Comparison of ENCODE assay signal across 9 cellular contexts in genomic region chr13:114128624-114129522, GRCh38. TPM values are rescaled to one million over a fixed set of nuclear protein-coding genes. Genes with fewer than 3 reads are reported as not detected.
DNase-seq lines count a peak whose midpoint lies in the region; ATAC-seq and TF ChIP-seq lines count a peak whose summit lies in the region.
"Had no signal": no experiment of that assay in that cellular context is flagged by ENCODE, and none has a peak within 500 bp of the region (broad histone marks: within the 10 kb centered on the region; RNA-seq: fewer than 3 reads in every experiment).

No MANE protein-coding gene starts in this region.

- peak overlapping the region in 8 of 10 donors; percentile 2 to 93 (median 32) for H3K4me3 ChIP-seq in heart right ventricle
- peak overlapping the region in 4 of 7 experiments; percentile 2 to 20 (median 16) for H3K4me3 ChIP-seq in skin epidermis
- no peak overlapping the region for H3K4me3 ChIP-seq in HAP-1
- H3K4me3 ChIP-seq: pancreas had no signal

- TF ChIP-seq CTCF in heart right ventricle (IDR thresholded peaks at IDR 0.05): no peak

- in situ Hi-C loops in HAP-1 (cut with MboI; ENCODE audit: low sequenced_read_pairs): no loop called here

- intact Hi-C loops in heart right ventricle (cut with DNase I): loop anchor here in 4 of 10 donors (5.0 to 10.0 kb wide), 2 partner anchors 62 to 64 kb away; no protein-coding TSS in a partner anchor

- ATAC-seq in GM18520 (IDR thresholded peaks at IDR 0.05; ENCODE audit: unreplicated experiment): peak; percentile 57
- peak; percentile 49 for ATAC-seq in HG03025 (IDR thresholded peaks at IDR 0.05; ENCODE audit: low FRiP score, unreplicated experiment)
- peak; percentile 27 to 82 (median 60) for ATAC-seq in heart right ventricle

- peaks cover 25 to 68% (median 48%) of the 10 kb centered on the region in 9 donors for H3K4me1 ChIP-seq in heart right ventricle
- H3K4me1 ChIP-seq in HAP-1: peaks cover 3% of the 10 kb centered on the region; the same call in 1 of the 2 replicates

- DNase-seq in SIG-M5 (lab: John Stamatoyannopoulos, UW): peak; percentile 93
- peak; percentile 67 to 80 (median 71) for DNase-seq in activated naive CD4-positive, alpha-beta T cell (lab: John Stamatoyannopoulos, UW)
- DNase-seq in heart right ventricle: peak; percentile 75 to 84
- no peak for DNase-seq in iPS-NIHi7 (ENCODE audit: extremely low spot score)
- DNase-seq in HAP-1 (ENCODE audit: low spot score in 2 of 2): no peak

- no peaks in the 10 kb centered on the region for H3K9me3 ChIP-seq in heart right ventricle
- no peaks in the 10 kb centered on the region for H3K9me3 ChIP-seq in HAP-1
- H3K9me3 ChIP-seq: pancreas had no signal

- H3K36me3 ChIP-seq in heart right ventricle: no peaks in the 10 kb centered on the region
- no peaks in the 10 kb centered on the region for H3K36me3 ChIP-seq in HAP-1 (replicated peaks)
- H3K36me3 ChIP-seq: pancreas had no signal

- peak overlapping the region in 9 of 10 donors; percentile 55 to 92 (median 77) for H3K27ac ChIP-seq in heart right ventricle
- peak overlapping the region; percentile 26 to 98 (median 88) for H3K27ac ChIP-seq in skin epidermis

- 38 to 47% methylated on average over 37 of the region's 37 CpGs for WGBS in heart right ventricle, 2 donors

- H3K27me3 ChIP-seq in heart right ventricle (no peaks in the 10 kb centered on the region), HAP-1 (ENCODE audit: low read depth) (no peaks in the 10 kb centered on the region)
- H3K27me3 ChIP-seq: pancreas had no signal

RNA-seq across cellular contexts. Expression of gene RASA3, which starts 3.5 kb away (rescaled TPM):
- 10 to 100 TPM in 7 of 10 donors, 1 to 10 TPM in 3; 7.3 to 16.9 (median 10.6) TPM for total RNA-seq in heart right ventricle
- 1 to 10 TPM; 6.8 to 7.3 TPM for polyA plus RNA-seq in heart right ventricle

RNA-seq across cellular contexts. Expression of gene CFAP97D2, which starts 50.2 kb away (rescaled TPM):
- total RNA-seq in heart right ventricle: not detected
- not detected for polyA plus RNA-seq in heart right ventricle

Comparison
In these comparisons a context has a peak if more than half of its experiments do, and no peak if none do; other contexts are left out.
1. DNase-seq: peak in SIG-M5 (single experiment), activated naive CD4-positive, alpha-beta T cell (4 of 4) and heart right ventricle (2 of 2); none in iPS-NIHi7 (single experiment) and HAP-1 (0 of 2).
2. Peak in every context shown above with its lines, with median percentiles within 50 percentile points of each other: ATAC-seq.